ENCODE assay signal across 1 cellular context in the genomic region with DNA sequence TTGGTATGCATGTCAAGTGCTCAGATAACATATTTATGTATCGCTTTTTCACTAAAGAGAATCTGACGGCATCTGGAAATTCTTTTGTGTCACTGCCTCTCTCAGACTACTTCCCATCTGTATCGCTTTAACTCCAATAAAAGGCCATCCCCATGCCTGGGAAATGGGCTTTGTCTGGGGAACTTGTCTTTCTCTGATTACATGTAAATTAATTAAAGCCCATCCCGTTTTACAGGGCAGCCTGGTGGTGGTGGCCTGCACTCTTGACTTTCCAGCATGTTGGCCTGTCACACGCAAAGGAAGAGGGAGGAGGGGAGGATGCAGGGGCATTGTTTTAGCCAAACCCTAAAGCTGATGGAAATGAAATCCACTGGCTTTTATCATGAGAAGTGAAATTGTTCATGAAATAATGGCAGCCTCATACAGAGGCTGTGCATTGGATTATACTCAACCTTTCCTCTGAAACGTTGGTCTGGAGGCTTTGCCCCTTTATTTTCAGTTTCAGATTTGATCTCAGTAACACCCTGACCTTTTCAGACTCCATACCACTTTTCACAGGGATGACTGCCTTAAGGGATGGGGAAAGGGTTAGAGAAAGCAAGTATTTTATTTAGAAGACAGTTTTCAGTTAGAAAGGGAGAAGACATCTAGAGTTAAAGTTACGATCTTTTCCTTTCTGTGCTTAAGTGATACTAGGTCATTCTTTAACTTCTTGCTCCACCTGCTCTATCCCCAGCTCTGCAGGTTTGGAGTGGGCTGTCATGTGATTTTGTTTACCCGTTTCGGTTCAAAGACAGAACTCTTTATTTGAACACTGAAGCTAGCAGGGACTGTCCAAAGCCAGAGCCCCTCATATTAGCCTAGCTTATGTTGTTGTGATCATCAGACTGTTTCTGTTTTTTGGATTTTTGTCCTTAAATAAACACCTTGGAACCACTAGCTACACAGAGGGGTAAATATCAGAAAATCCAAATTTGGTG.
TF ChIP-seq lines count a peak whose summit lies in the region.

No MANE protein-coding gene starts in this region.

TF ChIP-seq in HepG2, 621 proteins besides CTCF, POLR2A, EP300 and RAD21 (continued from another document):
- no peak for TF ChIP-seq ZBTB40 (IDR thresholded peaks at IDR 0.05)
- TF ChIP-seq ZBTB40 (CRISPR knock-in tag; IDR thresholded peaks at IDR 0.05): peak; percentile 68; the same call in 1 of the 2 replicates
- TF ChIP-seq, protein P1, sequence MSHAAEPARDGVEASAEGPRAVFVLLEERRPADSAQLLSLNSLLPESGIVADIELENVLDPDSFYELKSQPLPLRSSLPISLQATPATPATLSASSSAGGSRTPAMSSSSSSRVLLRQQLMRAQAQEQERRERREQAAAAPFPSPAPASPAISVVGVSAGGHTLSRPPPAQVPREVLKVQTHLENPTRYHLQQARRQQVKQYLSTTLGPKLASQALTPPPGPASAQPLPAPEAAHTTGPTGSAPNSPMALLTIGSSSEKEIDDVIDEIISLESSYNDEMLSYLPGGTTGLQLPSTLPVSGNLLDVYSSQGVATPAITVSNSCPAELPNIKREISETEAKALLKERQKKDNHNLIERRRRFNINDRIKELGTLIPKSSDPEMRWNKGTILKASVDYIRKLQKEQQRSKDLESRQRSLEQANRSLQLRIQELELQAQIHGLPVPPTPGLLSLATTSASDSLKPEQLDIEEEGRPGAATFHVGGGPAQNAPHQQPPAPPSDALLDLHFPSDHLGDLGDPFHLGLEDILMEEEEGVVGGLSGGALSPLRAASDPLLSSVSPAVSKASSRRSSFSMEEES (CRISPR knock-in tag; IDR thresholded peaks at IDR 0.05): peak; percentile 67
